1 cellular context compared by ENCODE assay signal in the genomic region with DNA sequence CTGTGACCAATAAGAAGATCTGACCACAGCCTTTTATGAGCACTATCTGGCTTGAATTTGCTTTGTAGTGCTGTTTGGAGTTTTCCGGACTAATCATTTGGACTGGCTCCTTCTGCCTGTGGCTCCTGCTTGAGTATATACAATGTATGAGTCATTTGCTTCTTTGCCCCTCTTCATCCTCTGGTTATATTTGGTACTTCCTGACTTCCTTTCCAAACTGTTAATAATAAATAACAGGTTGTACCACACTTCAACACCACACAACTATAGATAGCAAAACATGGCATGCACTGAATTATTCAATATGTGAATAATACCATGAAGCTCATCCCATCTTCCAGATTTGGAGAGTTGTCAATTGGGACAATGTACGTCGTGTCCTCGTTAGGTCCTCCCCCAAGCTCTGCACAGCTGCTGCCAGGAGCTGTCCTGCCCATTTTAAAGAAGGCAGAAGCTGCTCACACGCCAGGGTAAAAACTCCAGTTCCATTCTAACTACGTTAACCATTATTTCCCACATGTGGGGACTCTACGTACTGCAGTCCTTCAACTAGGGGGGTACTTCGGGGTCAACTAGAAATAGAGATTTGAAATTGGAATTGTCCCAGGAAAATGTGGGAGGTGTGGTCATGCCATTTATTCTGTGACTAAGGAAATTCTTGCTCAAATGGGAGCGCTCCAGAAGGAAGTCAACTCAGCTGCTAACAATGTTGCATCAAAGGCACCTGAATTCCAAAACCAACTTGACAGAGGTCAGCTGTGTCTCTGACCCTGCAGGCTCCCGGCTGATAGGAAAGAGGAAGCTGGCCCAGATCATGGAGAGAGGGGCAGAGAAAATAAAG.
TF ChIP-seq lines count a peak whose summit lies in the region.

No MANE protein-coding gene starts in this region.

TF ChIP-seq in IMR-90, 13 proteins besides CTCF, POLR2A, EP300 and RAD21:
- TF ChIP-seq, protein P1, sequence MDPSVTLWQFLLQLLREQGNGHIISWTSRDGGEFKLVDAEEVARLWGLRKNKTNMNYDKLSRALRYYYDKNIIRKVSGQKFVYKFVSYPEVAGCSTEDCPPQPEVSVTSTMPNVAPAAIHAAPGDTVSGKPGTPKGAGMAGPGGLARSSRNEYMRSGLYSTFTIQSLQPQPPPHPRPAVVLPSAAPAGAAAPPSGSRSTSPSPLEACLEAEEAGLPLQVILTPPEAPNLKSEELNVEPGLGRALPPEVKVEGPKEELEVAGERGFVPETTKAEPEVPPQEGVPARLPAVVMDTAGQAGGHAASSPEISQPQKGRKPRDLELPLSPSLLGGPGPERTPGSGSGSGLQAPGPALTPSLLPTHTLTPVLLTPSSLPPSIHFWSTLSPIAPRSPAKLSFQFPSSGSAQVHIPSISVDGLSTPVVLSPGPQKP (IDR thresholded peaks at IDR 0.05; ENCODE audit: borderline replicate concordance, low read depth, low read length) = no peak
- TF ChIP-seq MAFK (IDR thresholded peaks at IDR 0.05; ENCODE audit: low read depth, low read length) (no peak), RCOR1 (IDR thresholded peaks at IDR 0.05; ENCODE audit: insufficient replicate concordance, low read length) (no peak), MAZ (IDR thresholded peaks at IDR 0.05; ENCODE audit: borderline replicate concordance, low read depth, low read length) (no peak), CHD1 (IDR thresholded peaks at IDR 0.05; ENCODE audit: low read depth, low read length) (no peak), RFX5 (IDR thresholded peaks at IDR 0.05; ENCODE audit: low read depth, low read length) (no peak), BHLHE40 (IDR thresholded peaks at IDR 0.05; ENCODE audit: low read depth, low read length) (no peak), MXI1 (IDR thresholded peaks at IDR 0.05; ENCODE audit: borderline replicate concordance, low read depth, low read length) (no peak), USF2 (IDR thresholded peaks at IDR 0.05; ENCODE audit: low read depth, low read length) (no peak), CEBPB (IDR thresholded peaks at IDR 0.05; ENCODE audit: low read depth, low read length) (no peak), SMC3 (IDR thresholded peaks at IDR 0.05; ENCODE audit: low read depth, low read length) (no peak)
